1 cellular context compared by ENCODE assay signal in the genomic region with DNA sequence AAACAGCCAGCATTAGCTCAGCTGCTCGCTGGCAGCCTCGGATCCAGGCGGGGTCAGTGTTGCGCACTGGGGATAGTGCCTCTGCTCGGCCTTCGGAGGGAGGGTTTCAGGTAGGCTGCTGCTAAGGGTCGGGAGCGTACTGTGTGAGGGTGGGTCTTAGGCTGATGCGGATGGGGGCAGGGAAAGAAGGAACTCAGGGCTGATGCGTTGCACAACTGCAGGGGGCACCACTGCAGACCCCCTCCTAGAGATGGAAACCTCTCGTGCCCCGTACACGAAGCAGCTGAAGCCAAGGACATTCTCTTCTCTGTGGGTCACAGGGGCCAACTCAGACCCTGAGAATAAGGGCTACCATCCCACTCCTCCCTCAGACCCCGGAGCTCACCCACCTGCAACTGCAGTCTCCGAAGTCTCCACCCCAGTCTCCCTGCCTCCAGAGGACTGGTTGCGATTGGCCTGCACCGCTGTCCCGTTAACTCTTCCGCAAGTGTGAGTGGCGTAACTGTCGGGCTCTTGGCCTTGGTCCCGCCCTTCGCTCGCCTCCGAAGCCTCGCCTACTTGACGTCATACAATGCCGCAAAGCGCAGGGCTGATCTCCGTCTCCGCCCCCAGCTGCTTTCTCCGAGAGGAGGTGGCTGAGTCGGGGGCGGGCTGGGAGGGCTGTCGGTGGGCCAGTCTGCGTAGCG.
TF ChIP-seq lines count a peak whose summit lies in the region.

TSS of gene KBTBD3 (minus strand) at position 425 of the 686 bp plus-strand sequence. CDS start 18,250 bp downstream, outside the sequence.

TF ChIP-seq in HepG2, 621 proteins besides CTCF, POLR2A, EP300 and RAD21 (continued from another document and continues in another):
- TF ChIP-seq ZZZ3 (CRISPR knock-in tag; IDR thresholded peaks at IDR 0.05; ENCODE audit: borderline replicate concordance), result no peak
- no peak for TF ChIP-seq HMG20A (CRISPR knock-in tag; IDR thresholded peaks at IDR 0.05; ENCODE audit: borderline replicate concordance)
- TF ChIP-seq KDM4B (CRISPR knock-in tag; IDR thresholded peaks at IDR 0.05), result no peak
- no peak for TF ChIP-seq TERF1 (CRISPR knock-in tag; IDR thresholded peaks at IDR 0.05)
- TF ChIP-seq ZNF441 (CRISPR knock-in tag; IDR thresholded peaks at IDR 0.05; ENCODE audit: borderline replicate concordance), result peak; percentile 36; the same call in 1 of the 2 replicates
- TF ChIP-seq ATF7-NPFF (CRISPR knock-in tag; IDR thresholded peaks at IDR 0.05; ENCODE audit: low read depth), result peak; percentile 62; the same call in 1 of the 2 replicates
- TF ChIP-seq MEIS1 (CRISPR knock-in tag; IDR thresholded peaks at IDR 0.05; ENCODE audit: borderline replicate concordance), result peak; percentile 64; the same call in 1 of the 2 replicates
- TF ChIP-seq, protein P1, sequence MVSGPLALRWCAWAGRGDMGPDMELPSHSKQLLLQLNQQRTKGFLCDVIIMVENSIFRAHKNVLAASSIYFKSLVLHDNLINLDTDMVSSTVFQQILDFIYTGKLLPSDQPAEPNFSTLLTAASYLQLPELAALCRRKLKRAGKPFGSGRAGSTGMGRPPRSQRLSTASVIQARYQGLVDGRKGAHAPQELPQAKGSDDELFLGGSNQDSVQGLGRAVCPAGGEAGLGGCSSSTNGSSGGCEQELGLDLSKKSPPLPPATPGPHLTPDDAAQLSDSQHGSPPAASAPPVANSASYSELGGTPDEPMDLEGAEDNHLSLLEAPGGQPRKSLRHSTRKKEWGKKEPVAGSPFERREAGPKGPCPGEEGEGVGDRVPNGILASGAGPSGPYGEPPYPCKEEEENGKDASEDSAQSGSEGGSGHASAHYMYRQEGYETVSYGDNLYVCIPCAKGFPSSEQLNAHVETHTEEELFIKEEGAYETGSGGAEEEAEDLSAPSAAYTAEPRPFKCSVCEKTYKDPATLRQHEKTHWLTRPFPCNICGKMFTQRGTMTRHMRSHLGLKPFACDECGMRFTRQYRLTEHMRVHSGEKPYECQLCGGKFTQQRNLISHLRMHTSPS (CRISPR knock-in tag; IDR thresholded peaks at IDR 0.05; ENCODE audit: low read depth), result no peak
- TF ChIP-seq ZNF580 (CRISPR knock-in tag; IDR thresholded peaks at IDR 0.05; ENCODE audit: borderline replicate concordance, low read depth), result peak; percentile 57; the same call in 1 of the 2 replicates
- 0 out of 2 replicates have a peak, but pooled peaks have one; percentile 46 for TF ChIP-seq ZNF619 (CRISPR knock-in tag; IDR thresholded peaks at IDR 0.05)
- TF ChIP-seq GLI4 (CRISPR knock-in tag; IDR thresholded peaks at IDR 0.05; ENCODE audit: borderline replicate concordance), result peak; percentile 33; the same call in 1 of the 2 replicates
- no peak for TF ChIP-seq NR2F6 (IDR thresholded peaks at IDR 0.05)
- TF ChIP-seq NR2F6 (CRISPR knock-in tag; IDR thresholded peaks at IDR 0.05), result 0 out of 2 replicates have a peak, but pooled peaks have one; percentile 42
- TF ChIP-seq JUND (CRISPR knock-in tag; IDR thresholded peaks at IDR 0.05), result peak; percentile 45; the same call in 1 of the 2 replicates
- no peak for TF ChIP-seq ZNF773 (CRISPR knock-in tag; IDR thresholded peaks at IDR 0.05; ENCODE audit: borderline replicate concordance)
- peak; percentile 79; the same call in 1 of the 2 replicates for TF ChIP-seq FIP1L1 (IDR thresholded peaks at IDR 0.05; ENCODE audit: borderline replicate concordance, insufficient read depth, low read depth, low read length)
- TF ChIP-seq ZNF562 (CRISPR knock-in tag; IDR thresholded peaks at IDR 0.05; ENCODE audit: borderline replicate concordance), result no peak
- no peak for TF ChIP-seq MAFF (IDR thresholded peaks at IDR 0.05; ENCODE audit: low read depth, low read length)
- TF ChIP-seq, protein P2, sequence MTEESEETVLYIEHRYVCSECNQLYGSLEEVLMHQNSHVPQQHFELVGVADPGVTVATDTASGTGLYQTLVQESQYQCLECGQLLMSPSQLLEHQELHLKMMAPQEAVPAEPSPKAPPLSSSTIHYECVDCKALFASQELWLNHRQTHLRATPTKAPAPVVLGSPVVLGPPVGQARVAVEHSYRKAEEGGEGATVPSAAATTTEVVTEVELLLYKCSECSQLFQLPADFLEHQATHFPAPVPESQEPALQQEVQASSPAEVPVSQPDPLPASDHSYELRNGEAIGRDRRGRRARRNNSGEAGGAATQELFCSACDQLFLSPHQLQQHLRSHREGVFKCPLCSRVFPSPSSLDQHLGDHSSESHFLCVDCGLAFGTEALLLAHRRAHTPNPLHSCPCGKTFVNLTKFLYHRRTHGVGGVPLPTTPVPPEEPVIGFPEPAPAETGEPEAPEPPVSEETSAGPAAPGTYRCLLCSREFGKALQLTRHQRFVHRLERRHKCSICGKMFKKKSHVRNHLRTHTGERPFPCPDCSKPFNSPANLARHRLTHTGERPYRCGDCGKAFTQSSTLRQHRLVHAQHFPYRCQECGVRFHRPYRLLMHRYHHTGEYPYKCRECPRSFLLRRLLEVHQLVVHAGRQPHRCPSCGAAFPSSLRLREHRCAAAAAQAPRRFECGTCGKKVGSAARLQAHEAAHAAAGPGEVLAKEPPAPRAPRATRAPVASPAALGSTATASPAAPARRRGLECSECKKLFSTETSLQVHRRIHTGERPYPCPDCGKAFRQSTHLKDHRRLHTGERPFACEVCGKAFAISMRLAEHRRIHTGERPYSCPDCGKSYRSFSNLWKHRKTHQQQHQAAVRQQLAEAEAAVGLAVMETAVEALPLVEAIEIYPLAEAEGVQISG (CRISPR knock-in tag; IDR thresholded peaks at IDR 0.05), result peak; percentile 40; the same call in 1 of the 2 replicates
- peak; percentile 86; the same call in 1 of the 2 replicates for TF ChIP-seq ZNF572 (CRISPR knock-in tag; IDR thresholded peaks at IDR 0.05)
- TF ChIP-seq PAXIP1 (CRISPR knock-in tag; conservative IDR thresholded peaks at IDR 0.05), result peak; percentile 29; the same call in 1 of the 2 replicates
- peak; percentile 85 for TF ChIP-seq POLR2G (IDR thresholded peaks at IDR 0.05; ENCODE audit: low read depth, low read length)
- TF ChIP-seq, protein P3, sequence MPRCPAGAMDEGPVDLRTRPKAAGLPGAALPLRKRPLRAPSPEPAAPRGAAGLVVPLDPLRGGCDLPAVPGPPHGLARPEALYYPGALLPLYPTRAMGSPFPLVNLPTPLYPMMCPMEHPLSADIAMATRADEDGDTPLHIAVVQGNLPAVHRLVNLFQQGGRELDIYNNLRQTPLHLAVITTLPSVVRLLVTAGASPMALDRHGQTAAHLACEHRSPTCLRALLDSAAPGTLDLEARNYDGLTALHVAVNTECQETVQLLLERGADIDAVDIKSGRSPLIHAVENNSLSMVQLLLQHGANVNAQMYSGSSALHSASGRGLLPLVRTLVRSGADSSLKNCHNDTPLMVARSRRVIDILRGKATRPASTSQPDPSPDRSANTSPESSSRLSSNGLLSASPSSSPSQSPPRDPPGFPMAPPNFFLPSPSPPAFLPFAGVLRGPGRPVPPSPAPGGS (CRISPR knock-in tag; IDR thresholded peaks at IDR 0.05), result 0 out of 2 replicates have a peak, but pooled peaks have one; percentile 40
- TF ChIP-seq ZNF567 (CRISPR knock-in tag; IDR thresholded peaks at IDR 0.05; ENCODE audit: borderline replicate concordance), result peak; percentile 88; the same call in 1 of the 2 replicates
- no peak for TF ChIP-seq JARID2 (CRISPR knock-in tag; IDR thresholded peaks at IDR 0.05; ENCODE audit: insufficient replicate concordance)
- TF ChIP-seq GATAD2A (CRISPR knock-in tag; IDR thresholded peaks at IDR 0.05), result 0 out of 2 replicates have a peak, but pooled peaks have one; percentile 11
- no peak; the same call in 1 of the 2 replicates for TF ChIP-seq MED1 (CRISPR knock-in tag; IDR thresholded peaks at IDR 0.05)
- peak; percentile 71 for TF ChIP-seq CREM (IDR thresholded peaks at IDR 0.05)
- TF ChIP-seq CREM (CRISPR knock-in tag; IDR thresholded peaks at IDR 0.05), result no peak
- peak; percentile 90 for TF ChIP-seq TARDBP (CRISPR knock-in tag; IDR thresholded peaks at IDR 0.05)
- no peak for TF ChIP-seq NCOA5 (CRISPR knock-in tag; IDR thresholded peaks at IDR 0.05)
- TF ChIP-seq PITX1 (CRISPR knock-in tag; IDR thresholded peaks at IDR 0.05), result no peak
- 0 out of 2 replicates have a peak, but pooled peaks have one; percentile 16 for TF ChIP-seq HNF4A (CRISPR knock-in tag; IDR thresholded peaks at IDR 0.05)
- TF ChIP-seq JDP2 (CRISPR knock-in tag; IDR thresholded peaks at IDR 0.05; ENCODE audit: borderline replicate concordance), result no peak
- TF ChIP-seq BCL6 (CRISPR knock-in tag; IDR thresholded peaks at IDR 0.05), result 0 out of 2 replicates have a peak, but pooled peaks have one; percentile 11
- TF ChIP-seq ZKSCAN5 (CRISPR knock-in tag; IDR thresholded peaks at IDR 0.05), result no peak
- TF ChIP-seq STAG1 (CRISPR knock-in tag; IDR thresholded peaks at IDR 0.05), result peak; percentile 14; the same call in 1 of the 2 replicates
- TF ChIP-seq ZNF354B (CRISPR knock-in tag; IDR thresholded peaks at IDR 0.05), result no peak
- no peak for TF ChIP-seq NFE2 (CRISPR knock-in tag; IDR thresholded peaks at IDR 0.05)
- TF ChIP-seq, protein P4, sequence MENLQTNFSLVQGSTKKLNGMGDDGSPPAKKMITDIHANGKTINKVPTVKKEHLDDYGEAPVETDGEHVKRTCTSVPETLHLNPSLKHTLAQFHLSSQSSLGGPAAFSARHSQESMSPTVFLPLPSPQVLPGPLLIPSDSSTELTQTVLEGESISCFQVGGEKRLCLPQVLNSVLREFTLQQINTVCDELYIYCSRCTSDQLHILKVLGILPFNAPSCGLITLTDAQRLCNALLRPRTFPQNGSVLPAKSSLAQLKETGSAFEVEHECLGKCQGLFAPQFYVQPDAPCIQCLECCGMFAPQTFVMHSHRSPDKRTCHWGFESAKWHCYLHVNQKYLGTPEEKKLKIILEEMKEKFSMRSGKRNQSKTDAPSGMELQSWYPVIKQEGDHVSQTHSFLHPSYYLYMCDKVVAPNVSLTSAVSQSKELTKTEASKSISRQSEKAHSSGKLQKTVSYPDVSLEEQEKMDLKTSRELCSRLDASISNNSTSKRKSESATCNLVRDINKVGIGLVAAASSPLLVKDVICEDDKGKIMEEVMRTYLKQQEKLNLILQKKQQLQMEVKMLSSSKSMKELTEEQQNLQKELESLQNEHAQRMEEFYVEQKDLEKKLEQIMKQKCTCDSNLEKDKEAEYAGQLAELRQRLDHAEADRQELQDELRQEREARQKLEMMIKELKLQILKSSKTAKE (CRISPR knock-in tag; IDR thresholded peaks at IDR 0.05; ENCODE audit: borderline replicate concordance), result no peak
- peak; percentile 64 for TF ChIP-seq ZNF350 (CRISPR knock-in tag; IDR thresholded peaks at IDR 0.05; ENCODE audit: borderline replicate concordance, low read depth)
- no peak for TF ChIP-seq FOXM1 (CRISPR knock-in tag; IDR thresholded peaks at IDR 0.05)
- TF ChIP-seq PHF20 (CRISPR knock-in tag; IDR thresholded peaks at IDR 0.05), result peak; percentile 56
- TF ChIP-seq AHR (CRISPR knock-in tag; IDR thresholded peaks at IDR 0.05), result peak; percentile 89; the same call in 1 of the 2 replicates
- TF ChIP-seq ERF (CRISPR knock-in tag; IDR thresholded peaks at IDR 0.05), result no peak
- TF ChIP-seq ZNF274 (CRISPR knock-in tag; IDR thresholded peaks at IDR 0.05), result peak; percentile 48; the same call in 1 of the 2 replicates
- 0 out of 2 replicates have a peak, but pooled peaks have one; percentile 76 for TF ChIP-seq MEIS2 (CRISPR knock-in tag; IDR thresholded peaks at IDR 0.05)
- TF ChIP-seq ADNP (CRISPR knock-in tag; IDR thresholded peaks at IDR 0.05), result peak; percentile 55; the same call in 1 of the 2 replicates
- no peak; the same call in 1 of the 2 replicates for TF ChIP-seq ZNF501 (CRISPR knock-in tag; IDR thresholded peaks at IDR 0.05)
- TF ChIP-seq ZFP90 (CRISPR knock-in tag; IDR thresholded peaks at IDR 0.05; ENCODE audit: borderline replicate concordance), result peak; percentile 87
- peak; percentile 40 for TF ChIP-seq ZFP91 (CRISPR knock-in tag; IDR thresholded peaks at IDR 0.05; ENCODE audit: borderline replicate concordance)
- TF ChIP-seq ZNF672 (CRISPR knock-in tag; IDR thresholded peaks at IDR 0.05), result no peak
